Comparison of ENCODE assay signal across 8 cellular contexts in the genomic region with DNA sequence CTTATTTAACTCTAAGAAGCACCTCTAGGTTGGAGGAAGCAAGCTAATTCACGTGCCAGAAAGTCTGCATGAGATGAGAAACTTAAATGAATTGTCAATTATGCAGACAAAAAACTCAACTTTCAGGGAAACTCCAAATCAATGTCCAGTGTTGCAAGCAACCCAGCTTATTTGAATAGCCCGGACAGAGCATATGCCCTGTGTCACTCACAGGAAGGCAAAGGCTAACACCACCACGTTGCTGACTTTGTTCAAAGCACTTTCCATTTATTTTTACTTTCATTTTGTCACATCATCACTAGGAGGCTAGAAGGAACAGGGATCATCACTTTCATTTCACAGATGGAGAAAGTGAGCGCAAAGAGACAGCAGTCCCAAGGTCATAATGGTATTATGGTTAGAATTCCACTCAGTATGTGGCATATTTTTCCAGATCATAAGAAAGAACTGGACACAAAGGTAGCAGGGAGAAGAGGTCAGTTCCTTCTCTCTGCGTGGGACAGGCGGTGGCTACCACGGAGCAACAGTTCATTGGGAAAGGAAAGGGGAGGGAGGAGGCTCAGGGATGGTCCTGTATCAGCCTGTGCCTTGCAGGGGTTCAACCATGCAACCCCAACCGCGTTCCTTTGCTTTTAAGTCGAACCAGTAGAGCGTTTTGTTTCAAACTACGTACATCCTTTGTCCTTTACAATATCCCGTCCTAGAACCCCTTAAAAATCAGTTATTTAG. TPM values are rescaled to one million over a fixed set of nuclear protein-coding genes. Genes with fewer than 3 reads are reported as not detected.
A peak's percentile ranks its signal among the peaks of the same experiment; 100 is the strongest.
DNase-seq lines count a peak whose midpoint lies in the region; ATAC-seq and TF ChIP-seq lines count a peak whose summit lies in the region.

No MANE protein-coding gene starts in this region.

- peak overlapping the region; percentile 93 for H3K27ac Mint-ChIP-seq in T-helper 1 cell treated with Interleukin-12 subunit alpha and Interleukin-12 subunit beta and Interleukin-4 antibody, amounts not matched to agents 30 μg/mL and 1 μg/mL, for 36 hours
- peak overlapping the region; percentile 83 to 99 (median 93) for H3K27ac Mint-ChIP-seq in naive thymus-derived CD4-positive, alpha-beta T cell

- no peaks in the 10 kb centered on the region for H3K9me3 Mint-ChIP-seq in activated T-cell treated with anti-CD3 and anti-CD28 coated beads, Interleukin-2, amount 50 U/mL, for 4 hours
- no peaks in the 10 kb centered on the region for H3K9me3 Mint-ChIP-seq in T-helper 1 cell treated with Interleukin-12 subunit alpha and Interleukin-12 subunit beta and Interleukin-4 antibody, amounts not matched to agents 30 μg/mL and 1 μg/mL, for 36 hours
- H3K9me3 Mint-ChIP-seq in naive thymus-derived CD4-positive, alpha-beta T cell: no peaks in the 10 kb centered on the region

- peaks cover 5% of the 10 kb centered on the region for H3K36me3 Mint-ChIP-seq in activated T-cell treated with anti-CD3 and anti-CD28 coated beads, Interleukin-2, amount 50 U/mL, for 4 hours (ENCODE audit: insufficient read depth)
- H3K36me3 Mint-ChIP-seq in T-helper 1 cell treated with Interleukin-12 subunit alpha and Interleukin-12 subunit beta and Interleukin-4 antibody, amounts not matched to agents 30 μg/mL and 1 μg/mL, for 36 hours (ENCODE audit: low read depth): peaks cover 17% of the 10 kb centered on the region
- H3K36me3 Mint-ChIP-seq in naive thymus-derived CD4-positive, alpha-beta T cell: peaks cover 1 to 19% (median 7%) of the 10 kb centered on the region in 5 donors

- H3K27ac ChIP-seq in esophagus muscularis mucosa (replicated peaks in 1 of 4): peak overlapping the region; percentile 95 to 96 (median 96)
- peak overlapping the region; percentile 89 for H3K27ac ChIP-seq in naive thymus-derived CD4-positive, alpha-beta T cell (ENCODE audit: low read depth, low read length)

- TF ChIP-seq CTCF in esophagus muscularis mucosa (IDR thresholded peaks at IDR 0.05): peak in 1 of 3 experiments; percentile 27

- peak overlapping the region; percentile 80 to 86 (median 84) for H3K4me3 ChIP-seq in esophagus muscularis mucosa
- H3K4me3 ChIP-seq in naive thymus-derived CD4-positive, alpha-beta T cell (ENCODE audit: low read length): peak overlapping the region; percentile 94

- no peaks in the 10 kb centered on the region for H3K9me3 ChIP-seq in esophagus muscularis mucosa
- H3K9me3 ChIP-seq in naive thymus-derived CD4-positive, alpha-beta T cell (ENCODE audit: control insufficient read depth in 2 of 3, low read length in 3 of 3): no peaks in the 10 kb centered on the region

- CTCF ChIA-PET in naive thymus-derived CD4-positive, alpha-beta T cell (lab: Charles Lee): no interaction called here

- no peak for DNase-seq in activated T-cell treated with anti-CD3 and anti-CD28 coated beads, Interleukin-2, amount 50 U/mL, for 4 hours
- no peak for DNase-seq in activated T-cell treated with anti-CD3 and anti-CD28 coated beads, Interleukin-2, amount 50 U/mL, for 1 hour
- DNase-seq in esophagus muscularis mucosa (ENCODE audit: extremely low spot score): no peak
- DNase-seq in naive thymus-derived CD4-positive, alpha-beta T cell: peak in 7 of 9 donors; percentile 18 to 51 (median 40)

- peaks cover 66 to 73% (median 71%) of the 10 kb centered on the region in 4 donors for H3K4me1 ChIP-seq in esophagus muscularis mucosa
- peaks cover 44% of the 10 kb centered on the region in 2 donors for H3K4me1 ChIP-seq in naive thymus-derived CD4-positive, alpha-beta T cell (ENCODE audit: control insufficient read depth in 2 of 2, insufficient read depth in 2 of 2, low read length in 2 of 2)

- TF ChIP-seq POLR2A in esophagus muscularis mucosa (IDR thresholded peaks at IDR 0.05; ENCODE audit: low read depth): peak; percentile 19

- H3K4me3 Mint-ChIP-seq in activated T-cell treated with anti-CD3 and anti-CD28 coated beads, Interleukin-2, amount 50 U/mL, for 4 hours: peak overlapping the region; percentile 90
- peak overlapping the region; percentile 99 for H3K4me3 Mint-ChIP-seq in T-helper 1 cell treated with Interleukin-12 subunit alpha and Interleukin-12 subunit beta and Interleukin-4 antibody, amounts not matched to agents 30 μg/mL and 1 μg/mL, for 36 hours
- peak overlapping the region; percentile 89 to 100 (median 96) for H3K4me3 Mint-ChIP-seq in naive thymus-derived CD4-positive, alpha-beta T cell

- peaks cover 57% of the 10 kb centered on the region for H3K4me1 Mint-ChIP-seq in activated T-cell treated with anti-CD3 and anti-CD28 coated beads, Interleukin-2, amount 50 U/mL, for 4 hours (ENCODE audit: low read depth)
- peaks cover 54% of the 10 kb centered on the region for H3K4me1 Mint-ChIP-seq in T-helper 1 cell treated with Interleukin-12 subunit alpha and Interleukin-12 subunit beta and Interleukin-4 antibody, amounts not matched to agents 30 μg/mL and 1 μg/mL, for 36 hours (ENCODE audit: low read depth)
- peaks cover 43 to 64% (median 57%) of the 10 kb centered on the region in 7 donors for H3K4me1 Mint-ChIP-seq in naive thymus-derived CD4-positive, alpha-beta T cell

- POLR2A ChIA-PET in naive thymus-derived CD4-positive, alpha-beta T cell (lab: Charles Lee): interaction anchor here (1.0 to 3.4 kb wide), 2 partner anchors 51 to 55 kb away, joined by 3 to 25 read pairs; no protein-coding TSS in a partner anchor

- H3K27me3 Mint-ChIP-seq in activated T-cell treated with anti-CD3 and anti-CD28 coated beads, Interleukin-2, amount 50 U/mL, for 4 hours (ENCODE audit: low read depth): no peaks in the 10 kb centered on the region
- peaks cover 33% of the 10 kb centered on the region for H3K27me3 Mint-ChIP-seq in T-helper 1 cell treated with Interleukin-12 subunit alpha and Interleukin-12 subunit beta and Interleukin-4 antibody, amounts not matched to agents 30 μg/mL and 1 μg/mL, for 36 hours (ENCODE audit: low read depth)
- peaks cover 0 to 23% (median 0%) of the 10 kb centered on the region in 5 donors for H3K27me3 Mint-ChIP-seq in naive thymus-derived CD4-positive, alpha-beta T cell

- H3K36me3 ChIP-seq in esophagus muscularis mucosa: no peaks in the 10 kb centered on the region
- no peaks in the 10 kb centered on the region for H3K36me3 ChIP-seq in naive thymus-derived CD4-positive, alpha-beta T cell (ENCODE audit: control insufficient read depth in 2 of 3, insufficient read depth in 3 of 3, low read length in 3 of 3)

- intact Hi-C loops in esophagus muscularis mucosa (cut with DNase I): loop anchor here (10.0 kb wide), 1 partner anchor 320 kb away; a partner anchor contains a TSS
- intact Hi-C loops in naive thymus-derived CD4-positive, alpha-beta T cell (cut with micrococcal nuclease): loop anchor here (2.0 to 10.0 kb wide), 15 partner anchors 30 to 1470 kb away; a partner anchor contains a TSS

- TF ChIP-seq EP300 in esophagus muscularis mucosa (IDR thresholded peaks at IDR 0.05): no peak

- no peaks in the 10 kb centered on the region for H3K27me3 ChIP-seq in esophagus muscularis mucosa
- H3K27me3 ChIP-seq in naive thymus-derived CD4-positive, alpha-beta T cell (ENCODE audit: control insufficient read depth in 2 of 2, insufficient read depth in 2 of 2, low read length in 2 of 2): no peaks in the 10 kb centered on the region

- peak; percentile 8 to 29 for ATAC-seq in activated T-cell treated with anti-CD3 and anti-CD28 coated beads, Interleukin-2, amount 50 U/mL, for 4 hours
- ATAC-seq in HG02981 (IDR thresholded peaks at IDR 0.05; ENCODE audit: unreplicated experiment): peak; percentile 39
- ATAC-seq in naive thymus-derived CD4-positive, alpha-beta T cell: peak; percentile 17
- no peak for ATAC-seq in GM19023 (IDR thresholded peaks at IDR 0.05; ENCODE audit: unreplicated experiment)
- no peak for ATAC-seq in GM21423 (IDR thresholded peaks at IDR 0.05; ENCODE audit: unreplicated experiment)

- under 1% methylated on average over 13 of the region's 13 CpGs for WGBS in esophagus muscularis mucosa

RNA-seq across cellular contexts. Expression of a gene that starts 1.2 kb away (rescaled TPM):
- 1 to 10 TPM; 6.4 to 9.0 (median 7.2) TPM for total RNA-seq in activated T-cell treated with anti-CD3 and anti-CD28 coated beads, Interleukin-2, amount 50 U/mL, for 4 hours
- total RNA-seq in esophagus muscularis mucosa: 10 to 100 TPM; 47.8 to 91.7 (median 76.8) TPM
- total RNA-seq in naive thymus-derived CD4-positive, alpha-beta T cell: 10 to 100 TPM; 16.9 to 45.4 (median 20.0) TPM
- 1 to 10 TPM; 2.1 to 5.4 TPM for polyA plus RNA-seq in naive thymus-derived CD4-positive, alpha-beta T cell

Comparison
In these comparisons a context has a peak if more than half of its experiments do, and no peak if none do; other contexts are left out.
1. ATAC-seq: peak in activated T-cell treated with anti-CD3 and anti-CD28 coated beads, Interleukin-2, amount 50 U/mL, for 4 hours (2 of 2), HG02981 (single experiment) and naive thymus-derived CD4-positive, alpha-beta T cell (single experiment); none in GM19023 (single experiment) and GM21423 (single experiment).
2. DNase-seq: peak in naive thymus-derived CD4-positive, alpha-beta T cell (7 of 9); none in activated T-cell treated with anti-CD3 and anti-CD28 coated beads, Interleukin-2, amount 50 U/mL, for 4 hours (single experiment), activated T-cell treated with anti-CD3 and anti-CD28 coated beads, Interleukin-2, amount 50 U/mL, for 1 hour (single experiment) and esophagus muscularis mucosa (single experiment).
3. Peak in every context shown above with its lines, with median percentiles within 50 percentile points of each other: H3K4me3 Mint-ChIP-seq.